Comparison of ENCODE assay signal across 12 cellular contexts in the genomic region with DNA sequence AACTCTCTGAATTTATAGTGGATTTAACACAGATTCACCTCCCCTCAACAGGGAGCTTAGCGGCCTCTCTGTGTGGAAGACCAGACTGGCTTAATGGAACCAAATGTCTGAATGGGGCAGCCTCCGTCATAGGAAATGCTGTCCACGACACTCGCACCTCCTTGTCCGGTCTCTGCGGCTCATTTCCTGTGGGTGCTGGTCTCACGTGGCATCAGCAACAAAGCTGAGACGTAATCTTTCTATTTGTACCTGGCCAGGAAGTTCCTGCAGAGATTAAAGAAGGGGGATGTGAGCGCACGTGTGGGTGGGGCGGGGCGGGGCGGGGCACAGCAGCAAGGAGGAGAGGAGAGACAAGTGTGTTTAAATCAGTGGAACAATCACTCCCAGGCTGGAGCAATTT.
DNase-seq lines count a peak whose midpoint lies in the region; ATAC-seq, FAIRE-seq and TF ChIP-seq lines count a peak whose summit lies in the region.
"Had no signal": no experiment of that assay in that cellular context is flagged by ENCODE, and none has a peak within 500 bp of the region (broad histone marks: within the 10 kb centered on the region; RNA-seq: fewer than 3 reads in every experiment).

No MANE protein-coding gene starts in this region.

- in situ Hi-C loops in GM12878 (cut with MboI): no loop called here

- POLR2A ChIA-PET in GM12878 (lab: Charles Lee) (no interaction called here), PC-3 (lab: Charles Lee; ENCODE audit: unreplicated experiment) (no interaction called here)

- no peak for TF ChIP-seq RAD21 in GM12878 (IDR thresholded peaks at IDR 0.05; ENCODE audit: insufficient read depth, low read depth, low read length)

- ATAC-seq in HG03159 (IDR thresholded peaks at IDR 0.05; ENCODE audit: unreplicated experiment) (peak; percentile 65), GM12878 (peak; percentile 48), PC-3 (no peak)

- TF ChIP-seq EP300 in GM12878 (IDR thresholded peaks at IDR 0.05; ENCODE audit: borderline replicate concordance in 1 of 2, control insufficient read depth in 1 of 2, low read depth in 2 of 2, low read length in 2 of 2): no peak

- RAD21 ChIA-PET in GM12878 (lab: Charles Lee; ENCODE audit: unreplicated experiment): no interaction called here

- H4K20me1 ChIP-seq in GM12878 (ENCODE audit: control insufficient read depth, insufficient read depth) (no peaks in the 10 kb centered on the region), PC-3 (ENCODE audit: low read length) (no peaks in the 10 kb centered on the region)

- H3K4me2 ChIP-seq in GM12878 (ENCODE audit: control insufficient read depth, insufficient read depth) (no peak overlapping the region), PC-3 (ENCODE audit: low read length) (no peak overlapping the region)

- WGBS in GM12878 (ENCODE audit: insufficient coverage, insufficient replicate concordance, low lambda C conversion rate, missing lambda C conversion rate): 13% methylated on average over 10 of the region's 13 CpGs

- DNase-seq in DMS53 (lab: John Stamatoyannopoulos, UW) (peak; percentile 86), GM12878 (ENCODE audit: low read depth, low spot score) (no peak), PC-3 (no peak), ecto neural progenitor cell (ENCODE audit: low spot score) (no peak), NCI-H2171 treated with DMSO at 0.1 percent for 48 hours (lab: John Stamatoyannopoulos, UW) (no peak), T-helper 9 cell (no peak)
- DNase-seq: NCI-H1048 had no signal

- no peaks in the 10 kb centered on the region for H3K9me2 ChIP-seq in PC-3 (replicated peaks; ENCODE audit: low read length)

- CTCF ChIA-PET in GM12878 (lab: Yijun Ruan, JAX) (interaction anchor here (1.5 kb wide), 1 partner anchor 9 kb away, joined by 4 read pairs; no protein-coding TSS in a partner anchor), PC-3 (lab: Charles Lee) (no interaction called here)

- H3K4me1 ChIP-seq in GM12878 (ENCODE audit: control insufficient read depth, insufficient read depth, low read length) (no peaks in the 10 kb centered on the region), mucosa of rectum (ENCODE audit: control insufficient read depth in 2 of 2, insufficient read depth in 2 of 2, low read length in 2 of 2) (peaks cover 0 to 5% of the 10 kb centered on the region in 2 donors), PC-3 (ENCODE audit: insufficient read depth, low read length) (no peaks in the 10 kb centered on the region)
- H3K4me1 ChIP-seq: ascending aorta, suprapubic skin had no signal

- SMC1A ChIA-PET in GM12878 (lab: Charles Lee; ENCODE audit: uncharacterized antibody, unreplicated experiment): no interaction called here

- BruUV-seq in GM12878 (replicated peaks; lab: Mats Ljungman, UMichigan): no TSS peak
- BruUV-seq in PC-3 (replicated peaks; lab: Mats Ljungman, UMichigan): no TSS peak

- H3K79me2 ChIP-seq in GM12878 (ENCODE audit: control insufficient read depth, insufficient read depth, low read length) (no peaks in the 10 kb centered on the region), PC-3 (ENCODE audit: low read length) (no peaks in the 10 kb centered on the region)

- intact Hi-C loops in GM12878 (cut with micrococcal nuclease; ENCODE audit: unreplicated experiment) (no loop called here), PC-3 (cut with micrococcal nuclease) (no loop called here)

- no peak overlapping the region for H3K4me3 ChIP-seq in GM12878
- peak overlapping the region; percentile 22 to 46 for H3K4me3 ChIP-seq in mucosa of rectum (ENCODE audit: low read length in 2 of 2)
- H3K4me3 ChIP-seq in PC-3 (ENCODE audit: low read length): no peak overlapping the region
- H3K4me3 ChIP-seq: ascending aorta, suprapubic skin had no signal

- TF ChIP-seq POLR2A in GM12878 (IDR thresholded peaks at IDR 0.05; ENCODE audit: low read depth, low read length): no peak

- no peak for TF ChIP-seq CTCF in GM12878 (IDR thresholded peaks at IDR 0.05 in 2 of 3, conservative IDR thresholded peaks at IDR 0.05 in 1 of 3; ENCODE audit: control insufficient read depth in 2 of 3, extremely low read depth in 1 of 3, insufficient read depth in 1 of 3, low read depth in 3 of 3, low read length in 3 of 3)
- TF ChIP-seq CTCF in PC-3 (conservative IDR thresholded peaks at IDR 0.05; ENCODE audit: low read depth, low read length): no peak

- no peaks in the 10 kb centered on the region for H3K27me3 ChIP-seq in GM12878 (replicated peaks in 1 of 2; ENCODE audit: control insufficient read depth in 2 of 2, insufficient read depth in 2 of 2, low read length in 1 of 2)
- H3K27me3 ChIP-seq in mucosa of rectum (ENCODE audit: control insufficient read depth in 2 of 2, insufficient read depth in 2 of 2, low read length in 2 of 2): no peaks in the 10 kb centered on the region
- H3K27me3 ChIP-seq in PC-3 (ENCODE audit: low read length): no peaks in the 10 kb centered on the region
- H3K27me3 ChIP-seq: ascending aorta, suprapubic skin had no signal

- H2AFZ ChIP-seq in GM12878 (ENCODE audit: control insufficient read depth, low read depth, low read length) (no peak overlapping the region), PC-3 (ENCODE audit: low read length) (no peak overlapping the region)

- no peak overlapping the region for H3K27ac ChIP-seq in GM12878 (ENCODE audit: control insufficient read depth, insufficient read depth)
- no peak overlapping the region for H3K27ac ChIP-seq in mucosa of rectum (ENCODE audit: low read depth in 2 of 2, low read length in 2 of 2)
- no peak overlapping the region for H3K27ac ChIP-seq in PC-3 (ENCODE audit: low read length)
- H3K27ac ChIP-seq: ascending aorta, suprapubic skin had no signal

- no peaks in the 10 kb centered on the region for H3K36me3 ChIP-seq in GM12878 (ENCODE audit: control insufficient read depth in 2 of 2, insufficient read depth in 2 of 2, low read length in 1 of 2)
- H3K36me3 ChIP-seq in mucosa of rectum (ENCODE audit: control insufficient read depth in 2 of 2, insufficient read depth in 2 of 2, low read length in 2 of 2): no peaks in the 10 kb centered on the region
- H3K36me3 ChIP-seq in PC-3 (ENCODE audit: low read depth, low read length): no peaks in the 10 kb centered on the region
- H3K36me3 ChIP-seq: ascending aorta, suprapubic skin had no signal

- H3K9me3 ChIP-seq in GM12878 (replicated peaks; ENCODE audit: control insufficient read depth, insufficient read depth, low read length) (no peaks in the 10 kb centered on the region), mucosa of rectum (ENCODE audit: control insufficient read depth in 2 of 2, low read length in 2 of 2) (no peaks in the 10 kb centered on the region), PC-3 (ENCODE audit: low read length) (no peaks in the 10 kb centered on the region)
- H3K9me3 ChIP-seq: ascending aorta, suprapubic skin had no signal

- H3F3A ChIP-seq in PC-3 (ENCODE audit: low read length, unreplicated experiment): no peaks in the 10 kb centered on the region

- H3K9ac ChIP-seq in GM12878 (ENCODE audit: control insufficient read depth, insufficient read depth, low read length): no peak overlapping the region
- no peak overlapping the region for H3K9ac ChIP-seq in mucosa of rectum (ENCODE audit: low read depth in 1 of 2, low read length in 2 of 2)
- H3K9ac ChIP-seq in PC-3 (ENCODE audit: low read length): no peak overlapping the region

- no peak for FAIRE-seq in GM12878 (lab: Jason Lieb, UNC)
- FAIRE-seq: TTC549 had no signal

TF ChIP-seq in GM12878, 131 proteins besides CTCF, POLR2A, EP300 and RAD21 (continues in another document):
- TF ChIP-seq DPF2 (IDR thresholded peaks at IDR 0.05): no peak
- TF ChIP-seq LARP7 (IDR thresholded peaks at IDR 0.05): no peak
- no peak for TF ChIP-seq IRF5 (IDR thresholded peaks at IDR 0.05; ENCODE audit: borderline replicate concordance)
- TF ChIP-seq TCF3 (IDR thresholded peaks at IDR 0.05; ENCODE audit: borderline replicate concordance, insufficient read depth, low read depth, low read length): no peak
- TF ChIP-seq, protein P1, sequence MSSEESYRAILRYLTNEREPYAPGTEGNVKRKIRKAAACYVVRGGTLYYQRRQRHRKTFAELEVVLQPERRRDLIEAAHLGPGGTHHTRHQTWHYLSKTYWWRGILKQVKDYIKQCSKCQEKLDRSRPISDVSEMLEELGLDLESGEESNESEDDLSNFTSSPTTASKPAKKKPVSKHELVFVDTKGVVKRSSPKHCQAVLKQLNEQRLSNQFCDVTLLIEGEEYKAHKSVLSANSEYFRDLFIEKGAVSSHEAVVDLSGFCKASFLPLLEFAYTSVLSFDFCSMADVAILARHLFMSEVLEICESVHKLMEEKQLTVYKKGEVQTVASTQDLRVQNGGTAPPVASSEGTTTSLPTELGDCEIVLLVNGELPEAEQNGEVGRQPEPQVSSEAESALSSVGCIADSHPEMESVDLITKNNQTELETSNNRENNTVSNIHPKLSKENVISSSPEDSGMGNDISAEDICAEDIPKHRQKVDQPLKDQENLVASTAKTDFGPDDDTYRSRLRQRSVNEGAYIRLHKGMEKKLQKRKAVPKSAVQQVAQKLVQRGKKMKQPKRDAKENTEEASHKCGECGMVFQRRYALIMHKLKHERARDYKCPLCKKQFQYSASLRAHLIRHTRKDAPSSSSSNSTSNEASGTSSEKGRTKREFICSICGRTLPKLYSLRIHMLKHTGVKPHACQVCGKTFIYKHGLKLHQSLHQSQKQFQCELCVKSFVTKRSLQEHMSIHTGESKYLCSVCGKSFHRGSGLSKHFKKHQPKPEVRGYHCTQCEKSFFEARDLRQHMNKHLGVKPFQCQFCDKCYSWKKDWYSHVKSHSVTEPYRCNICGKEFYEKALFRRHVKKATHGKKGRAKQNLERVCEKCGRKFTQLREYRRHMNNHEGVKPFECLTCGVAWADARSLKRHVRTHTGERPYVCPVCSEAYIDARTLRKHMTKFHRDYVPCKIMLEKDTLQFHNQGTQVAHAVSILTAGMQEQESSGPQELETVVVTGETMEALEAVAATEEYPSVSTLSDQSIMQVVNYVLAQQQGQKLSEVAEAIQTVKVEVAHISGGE (CRISPR knock-in tag; IDR thresholded peaks at IDR 0.05): no peak
- TF ChIP-seq ZNF207 (IDR thresholded peaks at IDR 0.05; ENCODE audit: borderline replicate concordance): no peak
- TF ChIP-seq KDM1A (IDR thresholded peaks at IDR 0.05; ENCODE audit: borderline replicate concordance): no peak
- no peak for TF ChIP-seq CBX3 (IDR thresholded peaks at IDR 0.05; ENCODE audit: borderline replicate concordance, low read depth)
- no peak for TF ChIP-seq IRF4 (IDR thresholded peaks at IDR 0.05; ENCODE audit: low read depth, low read length)
- TF ChIP-seq RAD51 (IDR thresholded peaks at IDR 0.05): no peak

Comparison
In these comparisons a context has a peak if more than half of its experiments do, and no peak if none do; other contexts are left out.
1. H3K4me3 ChIP-seq: peak in mucosa of rectum (2 of 2); none in GM12878 (single experiment) and PC-3 (single experiment).